8 cellular contexts compared by ENCODE assay signal in genomic region chr4:155377281-155377680, GRCh38. TPM values are rescaled to one million over a fixed set of nuclear protein-coding genes. Genes with fewer than 3 reads are reported as not detected.
DNase-seq lines count a peak whose midpoint lies in the region; ATAC-seq, FAIRE-seq and TF ChIP-seq lines count a peak whose summit lies in the region.

No MANE protein-coding gene starts in this region.

- TF ChIP-seq CTCF in left ventricle myocardium inferior (IDR thresholded peaks at IDR 0.05; ENCODE audit: borderline replicate concordance) (no peak), upper lobe of right lung (IDR thresholded peaks at IDR 0.05) (no peak)

- peak overlapping the region; percentile 35 for H3K27ac ChIP-seq in left ventricle myocardium inferior (replicated peaks)
- H3K27ac ChIP-seq in upper lobe of right lung, result no peak overlapping the region

- H3K9me3 Mint-ChIP-seq in activated T-helper 17 cell treated with anti-CD3 and anti-CD28 coated beads, Interleukin-2, amount 50 U/mL, for 72 hours, result no peaks in the 10 kb centered on the region

- H3K36me3 Mint-ChIP-seq in activated T-helper 17 cell treated with anti-CD3 and anti-CD28 coated beads, Interleukin-2, amount 50 U/mL, for 72 hours (ENCODE audit: low read depth), result peaks cover 5% of the 10 kb centered on the region

- H3K36me3 ChIP-seq in left ventricle myocardium inferior, result no peaks in the 10 kb centered on the region
- H3K36me3 ChIP-seq in upper lobe of right lung, result no peaks in the 10 kb centered on the region

- peak overlapping the region; percentile 97 for H3K27ac Mint-ChIP-seq in activated T-helper 17 cell treated with anti-CD3 and anti-CD28 coated beads, Interleukin-2, amount 50 U/mL, for 72 hours

- H3K4me3 ChIP-seq in left ventricle myocardium inferior, result peak overlapping the region; percentile 73
- peak overlapping the region; percentile 61 for H3K4me3 ChIP-seq in upper lobe of right lung

- peaks cover 19% of the 10 kb centered on the region for H3K27me3 ChIP-seq in left ventricle myocardium inferior (ENCODE audit: low read depth)
- no peaks in the 10 kb centered on the region for H3K27me3 ChIP-seq in upper lobe of right lung

- peak overlapping the region; percentile 93 for H3K4me3 Mint-ChIP-seq in activated T-helper 17 cell treated with anti-CD3 and anti-CD28 coated beads, Interleukin-2, amount 50 U/mL, for 72 hours

- H3K4me1 Mint-ChIP-seq in activated T-helper 17 cell treated with anti-CD3 and anti-CD28 coated beads, Interleukin-2, amount 50 U/mL, for 72 hours, result peaks cover 9% of the 10 kb centered on the region

- no peaks in the 10 kb centered on the region for H3K27me3 Mint-ChIP-seq in activated T-helper 17 cell treated with anti-CD3 and anti-CD28 coated beads, Interleukin-2, amount 50 U/mL, for 72 hours

- intact Hi-C loops in left ventricle myocardium inferior (cut with micrococcal nuclease) (no loop called here), Right ventricle myocardium superior (cut with DNase I) (no loop called here), upper lobe of right lung (cut with DNase I) (no loop called here)

- H3K4me1 ChIP-seq in left ventricle myocardium inferior, result peaks cover 12% of the 10 kb centered on the region
- H3K4me1 ChIP-seq in upper lobe of right lung, result peaks cover 9% of the 10 kb centered on the region

- no peak for ATAC-seq in Right ventricle myocardium superior (ENCODE audit: poor library complexity)
- ATAC-seq in activated T-helper 17 cell treated with anti-CD3 and anti-CD28 coated beads, Interleukin-2, amount 50 U/mL, for 72 hours (replicated peaks), result no peak
- no peak for ATAC-seq in upper lobe of right lung

- DNase-seq in left ventricle myocardium inferior (no peak), Right ventricle myocardium superior (no peak), upper lobe of right lung (no peak), NCI-H2171 (lab: John Stamatoyannopoulos, UW) (no peak), COLO829 (ENCODE audit: low spot score) (no peak), NCI-H526 treated with DMSO at 0.1 percent for 48 hours (lab: John Stamatoyannopoulos, UW) (no peak)

- no peaks in the 10 kb centered on the region for H3K9me3 ChIP-seq in left ventricle myocardium inferior (replicated peaks)
- H3K9me3 ChIP-seq in upper lobe of right lung, result no peaks in the 10 kb centered on the region

- peak; percentile 95 for FAIRE-seq in islet of Langerhans (lab: Jason Lieb, UNC)

RNA-seq across cellular contexts. Expression of gene MAP9, which starts 0.5 kb away (rescaled TPM):
- total RNA-seq in left ventricle myocardium inferior (6.6 TPM), Right ventricle myocardium superior (5.3 TPM), upper lobe of right lung (16.2 TPM)
- 1 to 10 TPM; 6.0 to 7.6 TPM for total RNA-seq in activated T-helper 17 cell treated with anti-CD3 and anti-CD28 coated beads, Interleukin-2, amount 50 U/mL, for 72 hours
